11 cellular contexts compared by ENCODE assay signal in the genomic region with DNA sequence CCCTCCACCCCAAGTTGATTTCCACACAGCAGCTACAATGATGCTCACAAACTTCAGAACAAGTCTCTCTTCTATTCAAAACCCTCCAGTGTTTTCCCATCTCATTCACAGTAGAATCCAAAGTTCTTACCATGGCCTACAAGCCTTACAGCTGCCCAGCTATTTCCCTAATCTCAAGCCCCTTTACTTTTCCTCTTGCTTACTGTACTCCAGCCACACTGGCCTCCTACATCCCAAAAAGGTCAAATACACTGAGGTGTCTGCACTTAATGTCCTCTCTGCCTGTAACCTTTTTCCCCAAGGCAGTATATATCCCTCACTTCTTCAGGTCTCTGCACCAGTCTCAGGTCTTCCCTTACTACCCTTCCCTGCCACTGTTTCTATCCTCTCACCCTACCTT. TPM values are rescaled to one million over a fixed set of nuclear protein-coding genes. Genes with fewer than 3 reads are reported as not detected.
DNase-seq lines count a peak whose midpoint lies in the region; ATAC-seq and TF ChIP-seq lines count a peak whose summit lies in the region.
"Had no signal": no experiment of that assay in that cellular context is flagged by ENCODE, and none has a peak within 500 bp of the region (broad histone marks: within the 10 kb centered on the region; RNA-seq: fewer than 3 reads in every experiment).

No MANE protein-coding gene starts in this region.

- H3K4me3 Mint-ChIP-seq in CD8-positive, alpha-beta T cell, result peak overlapping the region; percentile 95
- H3K4me3 Mint-ChIP-seq in central memory CD8-positive, alpha-beta T cell, result peak overlapping the region; percentile 94
- H3K4me3 Mint-ChIP-seq in osteocyte (ENCODE audit: unreplicated experiment), result no peak overlapping the region

- H3K27me3 Mint-ChIP-seq in CD8-positive, alpha-beta T cell (ENCODE audit: low read depth), result no peaks in the 10 kb centered on the region
- no peaks in the 10 kb centered on the region for H3K27me3 Mint-ChIP-seq in central memory CD8-positive, alpha-beta T cell
- H3K27me3 Mint-ChIP-seq in osteocyte (ENCODE audit: unreplicated experiment), result no peaks in the 10 kb centered on the region

- no peaks in the 10 kb centered on the region for H3K9me2 ChIP-seq in PC-3 (replicated peaks; ENCODE audit: low read length)

- no peak for TF ChIP-seq RAD21 in IMR-90 (IDR thresholded peaks at IDR 0.05; ENCODE audit: low read length)

- H3K79me2 ChIP-seq in PC-3 (ENCODE audit: low read length), result peaks cover 72% of the 10 kb centered on the region

- H3K4me1 Mint-ChIP-seq in CD8-positive, alpha-beta T cell (ENCODE audit: low read depth), result peaks cover 73% of the 10 kb centered on the region
- H3K4me1 Mint-ChIP-seq in central memory CD8-positive, alpha-beta T cell, result peaks cover 68% of the 10 kb centered on the region
- peaks cover 37% of the 10 kb centered on the region for H3K4me1 Mint-ChIP-seq in osteocyte (ENCODE audit: unreplicated experiment)

- H3K4me2 ChIP-seq in IMR-90 (ENCODE audit: low read depth, low read length) (peak overlapping the region; percentile 67), PC-3 (ENCODE audit: low read length) (no peak overlapping the region; the same call in 1 of the 2 replicates)

- no peak overlapping the region for H2BK5ac ChIP-seq in IMR-90 (ENCODE audit: low read depth, low read length, poor library complexity, severe bottlenecking)

- no peak overlapping the region for H4K5ac ChIP-seq in IMR-90 (ENCODE audit: low read depth, low read length)

- no peak for DNase-seq in CD8-positive, alpha-beta T cell
- DNase-seq in IMR-90 (no peak), osteocyte (ENCODE audit: extremely low spot score, unreplicated experiment) (no peak), GM19238 (ENCODE audit: insufficient read length, low spot score) (no peak), PC-3 (no peak), NCI-H1105 treated with DMSO at 0.1 percent for 48 hours (lab: John Stamatoyannopoulos, UW) (no peak)
- no peak for DNase-seq in central memory CD8-positive, alpha-beta T cell (ENCODE audit: low spot score in 2 of 2)
- DNase-seq: NCI-H2171 treated with DMSO at 0.1 percent for 48 hours, retina had no signal

- H3K79me1 ChIP-seq in IMR-90 (ENCODE audit: low read depth in 1 of 2, low read length in 2 of 2), result peaks cover 5 to 51% of the 10 kb centered on the region in 2 experiments

- H3K36me3 ChIP-seq in CD8-positive, alpha-beta T cell (ENCODE audit: insufficient read depth, low read length), result no peaks in the 10 kb centered on the region
- H3K36me3 ChIP-seq in IMR-90 (ENCODE audit: control insufficient read depth, insufficient read depth, low read length) (no peaks in the 10 kb centered on the region), PC-3 (ENCODE audit: low read depth, low read length) (no peaks in the 10 kb centered on the region)
- H3K36me3 ChIP-seq: breast epithelium had no signal

- H3K18ac ChIP-seq in IMR-90 (ENCODE audit: low read depth, low read length), result no peak overlapping the region

- H2AK5ac ChIP-seq in IMR-90 (ENCODE audit: low read depth, low read length), result no peak overlapping the region

- in situ Hi-C loops in IMR-90 (cut with MboI; ENCODE audit: low sequenced_read_pairs), result no loop called here

- H3K4me1 ChIP-seq in CD8-positive, alpha-beta T cell (ENCODE audit: insufficient read depth, low read length), result peaks cover 66% of the 10 kb centered on the region
- H3K4me1 ChIP-seq in IMR-90 (ENCODE audit: control insufficient read depth, insufficient read depth, low read length) (peaks cover 9% of the 10 kb centered on the region; the same call in 1 of the 2 replicates), PC-3 (ENCODE audit: insufficient read depth, low read length) (peaks cover 18% of the 10 kb centered on the region)
- H3K4me1 ChIP-seq: breast epithelium had no signal

- H4K20me1 ChIP-seq in IMR-90 (ENCODE audit: insufficient read depth, low read length) (peaks cover 48% of the 10 kb centered on the region), PC-3 (ENCODE audit: low read length) (no peaks in the 10 kb centered on the region)

- no peak for TF ChIP-seq CTCF in CD8-positive, alpha-beta T cell (IDR thresholded peaks at IDR 0.05)
- TF ChIP-seq CTCF in IMR-90 (conservative IDR thresholded peaks at IDR 0.05; ENCODE audit: low read depth, low read length) (no peak), osteocyte (IDR thresholded peaks at IDR 0.05) (no peak), PC-3 (conservative IDR thresholded peaks at IDR 0.05; ENCODE audit: low read depth, low read length) (no peak)

- intact Hi-C loops in CD8-positive, alpha-beta T cell (cut with DNase I, micrococcal nuclease), result loop anchor here in 1 of 2 experiments (5.0 kb wide), 2 partner anchors 35 to 480 kb away; a partner anchor contains a TSS
- intact Hi-C loops in IMR-90 (cut with micrococcal nuclease), result loop anchor here (5.0 kb wide), 1 partner anchor 70 kb away; no protein-coding TSS in a partner anchor
- intact Hi-C loops in PC-3 (cut with micrococcal nuclease), result no loop called here

- no peak overlapping the region for H2BK20ac ChIP-seq in IMR-90 (ENCODE audit: low read depth, low read length)

- TF ChIP-seq POLR2A in IMR-90 (IDR thresholded peaks at IDR 0.05; ENCODE audit: low read depth, low read length), result no peak

- peaks cover 12% of the 10 kb centered on the region for H3K36me3 Mint-ChIP-seq in CD8-positive, alpha-beta T cell
- H3K36me3 Mint-ChIP-seq in central memory CD8-positive, alpha-beta T cell (ENCODE audit: insufficient read depth), result peaks cover 22% of the 10 kb centered on the region
- H3K36me3 Mint-ChIP-seq in osteocyte (ENCODE audit: unreplicated experiment), result no peaks in the 10 kb centered on the region

- H3K4ac ChIP-seq in IMR-90 (ENCODE audit: low read depth, low read length), result no peak overlapping the region

- TSS peak; percentile 8 for BruUV-seq in IMR-90 (replicated peaks; lab: Mats Ljungman, UMichigan)
- no TSS peak for BruUV-seq in PC-3 (replicated peaks; lab: Mats Ljungman, UMichigan)

- peak overlapping the region; percentile 26 for H3K23ac ChIP-seq in IMR-90 (ENCODE audit: low read depth, low read length)

- CTCF ChIA-PET in CD8-positive, alpha-beta T cell (lab: Charles Lee), result interaction anchor here (0.8 to 5.1 kb wide), 4 partner anchors 18 to 113 kb away, joined by 3 to 34 read pairs (median 4); no protein-coding TSS in a partner anchor
- CTCF ChIA-PET in IMR-90 (lab: Yijun Ruan, JAX), result interaction anchor here (0.7 to 0.9 kb wide), 2 partner anchors 80 to 133 kb away, joined by 3 to 4 read pairs; no protein-coding TSS in a partner anchor
- CTCF ChIA-PET in PC-3 (lab: Charles Lee), result no interaction called here

- no peaks in the 10 kb centered on the region for H3K9me3 Mint-ChIP-seq in CD8-positive, alpha-beta T cell
- H3K9me3 Mint-ChIP-seq in central memory CD8-positive, alpha-beta T cell, result no peaks in the 10 kb centered on the region
- no peaks in the 10 kb centered on the region for H3K9me3 Mint-ChIP-seq in osteocyte (ENCODE audit: unreplicated experiment)

- peak overlapping the region; percentile 91 for H3K27ac Mint-ChIP-seq in CD8-positive, alpha-beta T cell
- peak overlapping the region; percentile 85 for H3K27ac Mint-ChIP-seq in central memory CD8-positive, alpha-beta T cell (ENCODE audit: low read depth)
- H3K27ac Mint-ChIP-seq in osteocyte (ENCODE audit: unreplicated experiment), result peak overlapping the region; percentile 33

- peaks cover 10% of the 10 kb centered on the region for H3K9me1 ChIP-seq in IMR-90 (ENCODE audit: insufficient read depth, low read length)

- 0 out of 2 replicates have a peak overlapping the region, but pooled peaks have one; percentile 1 for H3K14ac ChIP-seq in IMR-90 (replicated peaks; ENCODE audit: low read depth, low read length)

- H4K8ac ChIP-seq in IMR-90 (ENCODE audit: low read depth in 2 of 2, low read length in 2 of 2), result no peak overlapping the region

- H3K4me3 ChIP-seq in CD8-positive, alpha-beta T cell (ENCODE audit: low read depth, low read length), result peak overlapping the region; percentile 9
- H3K4me3 ChIP-seq in IMR-90 (ENCODE audit: insufficient read depth, low read depth, low read length) (no peak overlapping the region), PC-3 (ENCODE audit: low read length) (no peak overlapping the region)
- H3K4me3 ChIP-seq: breast epithelium had no signal

- H3K27ac ChIP-seq in CD8-positive, alpha-beta T cell (ENCODE audit: low read depth, low read length), result no peak overlapping the region
- no peak overlapping the region for H3K27ac ChIP-seq in IMR-90 (ENCODE audit: insufficient read depth, low read length)
- no peak overlapping the region for H3K27ac ChIP-seq in PC-3 (ENCODE audit: low read length)

- POLR2A ChIA-PET in CD8-positive, alpha-beta T cell (lab: Charles Lee), result interaction anchor here (1.1 kb wide), 1 partner anchor 12 kb away, joined by 3 read pairs; no protein-coding TSS in a partner anchor
- POLR2A ChIA-PET in IMR-90 (lab: Charles Lee; ENCODE audit: unreplicated experiment) (no interaction called here), PC-3 (lab: Charles Lee; ENCODE audit: unreplicated experiment) (no interaction called here)

- H2BK15ac ChIP-seq in IMR-90 (ENCODE audit: low read depth, low read length), result no peak overlapping the region; the same call in 1 of the 3 replicates

- dilution Hi-C loops in IMR-90 (cut with HindIII; ENCODE audit: low sequenced_read_pairs, unreplicated experiment), result no loop called here

- no peak for ATAC-seq in CD8-positive, alpha-beta T cell
- ATAC-seq in IMR-90 (ENCODE audit: low read depth) (no peak), PC-3 (no peak), HG03460 (IDR thresholded peaks at IDR 0.05; ENCODE audit: unreplicated experiment) (no peak)
- ATAC-seq in central memory CD8-positive, alpha-beta T cell (replicated peaks; ENCODE audit: extremely low read depth, poor library complexity, severe bottlenecking), result no peak

- H3K9me3 ChIP-seq in CD8-positive, alpha-beta T cell (ENCODE audit: low read length), result no peaks in the 10 kb centered on the region
- no peaks in the 10 kb centered on the region for H3K9me3 ChIP-seq in IMR-90 (ENCODE audit: control insufficient read depth, insufficient read depth, low read length)
- H3K9me3 ChIP-seq in PC-3 (ENCODE audit: low read length), result no peaks in the 10 kb centered on the region
- H3K9me3 ChIP-seq: breast epithelium had no signal

- H4K91ac ChIP-seq in IMR-90 (ENCODE audit: insufficient read depth, low read depth, low read length), result no peak overlapping the region

- H3K9ac ChIP-seq in IMR-90 (ENCODE audit: low read depth, low read length), result no peak overlapping the region
- H3K9ac ChIP-seq in PC-3 (ENCODE audit: low read length), result no peak overlapping the region

- no peak overlapping the region for H3K56ac ChIP-seq in IMR-90 (ENCODE audit: extremely low read depth, insufficient read depth, low read length)

- H3K27me3 ChIP-seq in CD8-positive, alpha-beta T cell (ENCODE audit: insufficient read depth, low read length), result no peaks in the 10 kb centered on the region
- H3K27me3 ChIP-seq in IMR-90 (ENCODE audit: control insufficient read depth, insufficient read depth, low read length) (no peaks in the 10 kb centered on the region), PC-3 (ENCODE audit: low read length) (no peaks in the 10 kb centered on the region)
- H3K27me3 ChIP-seq: breast epithelium had no signal

- no peak overlapping the region; the same call in 1 of the 2 replicates for H2BK120ac ChIP-seq in IMR-90 (ENCODE audit: low read depth, low read length)

- H2AFZ ChIP-seq in IMR-90 (replicated peaks; ENCODE audit: low read length, poor library complexity) (no peak overlapping the region), PC-3 (ENCODE audit: low read length) (no peak overlapping the region)

- no peak overlapping the region for H2AK9ac ChIP-seq in IMR-90 (replicated peaks; ENCODE audit: low read depth, low read length, poor library complexity)

- H3F3A ChIP-seq in PC-3 (ENCODE audit: low read length, unreplicated experiment), result no peaks in the 10 kb centered on the region

RNA-seq across cellular contexts. Expression of a gene that starts 2.6 kb away (rescaled TPM):
- total RNA-seq in CD8-positive, alpha-beta T cell, result 10 to 100 TPM; 63.4 to 68.5 TPM
- total RNA-seq in IMR-90 (2012; rRNA removed), result 18.1 and 35.3 TPM in 2 replicates
- polyA plus RNA-seq in IMR-90 (2012; rRNA removed), result 34.4 and 43.6 TPM in 2 replicates
- 4.0 and 6.2 TPM in 2 replicates for polyA plus RNA-seq in IMR-90 (2012; cell fraction: cytosol; rRNA removed)
- 0.72 and 9.5 TPM in 2 replicates for polyA plus RNA-seq in IMR-90 (2012; cell fraction: nucleus; rRNA removed; ENCODE audit: low replicate concordance)
- total RNA-seq in osteocyte, result 48.3 and 51.0 TPM in 2 replicates
- 19.0 TPM in 2 replicates for total RNA-seq in PC-3 (2014; rRNA removed)

Comparison
In these comparisons a context has a peak if more than half of its experiments do, and no peak if none do; other contexts are left out.
1. H3K27ac Mint-ChIP-seq: peak in every context shown above with its lines; median percentile 91 in CD8-positive, alpha-beta T cell; 85 in central memory CD8-positive, alpha-beta T cell; 33 in osteocyte.